29 cellular contexts compared by ENCODE assay signal in the genomic region with DNA sequence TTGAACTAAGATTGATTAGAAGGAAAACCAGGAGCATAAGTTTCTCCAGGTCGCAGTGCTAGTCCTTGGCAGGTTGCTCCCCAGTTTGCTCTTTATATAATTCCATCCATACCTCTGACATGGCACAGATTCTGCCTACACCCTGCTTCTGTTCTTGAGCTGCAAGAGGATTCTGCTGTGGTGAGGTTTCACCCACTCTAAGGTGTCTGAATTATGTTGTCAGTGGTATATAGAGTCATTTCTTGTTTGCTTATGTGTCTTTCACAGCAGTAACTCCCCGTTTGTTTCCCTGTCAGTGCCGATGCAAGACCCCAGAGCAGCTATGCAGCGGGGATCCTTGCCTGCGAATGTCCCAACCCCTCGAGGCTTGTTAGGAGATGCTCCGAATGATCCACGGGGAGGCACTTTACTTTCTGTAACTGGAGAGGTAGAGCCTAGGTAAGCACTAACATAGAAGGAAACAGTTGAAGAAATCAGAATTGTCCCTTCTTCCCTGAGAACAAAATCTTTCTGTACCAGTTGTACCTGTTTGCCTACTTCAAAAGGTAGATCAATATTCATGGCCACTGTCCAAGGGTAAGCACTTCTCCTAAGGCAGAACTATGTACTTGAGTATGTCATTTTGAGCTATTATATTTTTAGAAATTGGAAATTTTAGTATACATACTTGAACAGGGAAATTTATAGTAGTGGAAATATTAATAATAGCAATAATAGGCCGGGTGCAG. TPM values are rescaled to one million over a fixed set of nuclear protein-coding genes. Genes with fewer than 3 reads are reported as not detected.
DNase-seq lines count a peak whose midpoint lies in the region; ATAC-seq and TF ChIP-seq lines count a peak whose summit lies in the region.
"Had no signal": no experiment of that assay in that cellular context is flagged by ENCODE, and none has a peak within 500 bp of the region (broad histone marks: within the 10 kb centered on the region; RNA-seq: fewer than 3 reads in every experiment).

No MANE protein-coding gene starts in this region.

- H3K36me3 Mint-ChIP-seq in activated naive CD4-positive, alpha-beta T cell treated with anti-CD3 and anti-CD28 coated beads, Interleukin-2, amount 50 U/mL, for 24 hours = peaks cover 22% of the 10 kb centered on the region
- H3K36me3 Mint-ChIP-seq in T-helper 2 cell treated with Interferon-gamma antibody and Interleukin-4, amounts not matched to agents 5 μg/mL and 100 μg/mL, for 36 hours (ENCODE audit: low read depth) = peaks cover 65% of the 10 kb centered on the region
- H3K36me3 Mint-ChIP-seq in activated naive CD8-positive, alpha-beta T cell treated with anti-CD3 and anti-CD28 coated beads, Interleukin-2, amount 50 U/mL, for 24 hours (ENCODE audit: low read depth) = peaks cover 50% of the 10 kb centered on the region
- peaks cover 11% of the 10 kb centered on the region for H3K36me3 Mint-ChIP-seq in type B pancreatic cell

- H3K4me1 Mint-ChIP-seq in activated naive CD4-positive, alpha-beta T cell treated with anti-CD3 and anti-CD28 coated beads, Interleukin-2, amount 50 U/mL, for 24 hours = peaks cover 38% of the 10 kb centered on the region
- H3K4me1 Mint-ChIP-seq in T-helper 2 cell treated with Interferon-gamma antibody and Interleukin-4, amounts not matched to agents 5 μg/mL and 100 μg/mL, for 36 hours (ENCODE audit: low read depth) = peaks cover 22% of the 10 kb centered on the region
- peaks cover 35% of the 10 kb centered on the region for H3K4me1 Mint-ChIP-seq in activated naive CD8-positive, alpha-beta T cell treated with anti-CD3 and anti-CD28 coated beads, Interleukin-2, amount 50 U/mL, for 24 hours
- no peaks in the 10 kb centered on the region for H3K4me1 Mint-ChIP-seq in type B pancreatic cell (ENCODE audit: unreplicated experiment)
- H3K4me1 Mint-ChIP-seq: endodermal cell had no signal

- WGBS in right cardiac atrium = 97% methylated on average over 9 of the region's 9 CpGs

- H3K27ac Mint-ChIP-seq in activated naive CD4-positive, alpha-beta T cell treated with anti-CD3 and anti-CD28 coated beads, Interleukin-2, amount 50 U/mL, for 24 hours = peak overlapping the region; percentile 89
- H3K27ac Mint-ChIP-seq in T-helper 2 cell treated with Interferon-gamma antibody and Interleukin-4, amounts not matched to agents 5 μg/mL and 100 μg/mL, for 36 hours = peak overlapping the region; percentile 97
- H3K27ac Mint-ChIP-seq in activated naive CD8-positive, alpha-beta T cell treated with anti-CD3 and anti-CD28 coated beads, Interleukin-2, amount 50 U/mL, for 24 hours = peak overlapping the region; percentile 22
- H3K27ac Mint-ChIP-seq in type B pancreatic cell = peak overlapping the region; percentile 85
- H3K27ac Mint-ChIP-seq: endodermal cell had no signal

- no peak for ATAC-seq in activated naive CD8-positive, alpha-beta T cell treated with anti-CD3 and anti-CD28 coated beads, Interleukin-2, amount 50 U/mL, for 24 hours
- no peak for ATAC-seq in right cardiac atrium
- ATAC-seq in GM21723 (IDR thresholded peaks at IDR 0.05; ENCODE audit: unreplicated experiment) = no peak
- ATAC-seq: gastrocnemius medialis, left lung had no signal

- no peaks in the 10 kb centered on the region for H3K27me3 ChIP-seq in right cardiac atrium (ENCODE audit: control insufficient read depth, insufficient read depth)
- H3K27me3 ChIP-seq: esophagus squamous epithelium, gastrocnemius medialis, thyroid gland had no signal

- H3K27me3 Mint-ChIP-seq in activated naive CD4-positive, alpha-beta T cell treated with anti-CD3 and anti-CD28 coated beads, Interleukin-2, amount 50 U/mL, for 24 hours = no peaks in the 10 kb centered on the region
- no peaks in the 10 kb centered on the region for H3K27me3 Mint-ChIP-seq in T-helper 2 cell treated with Interferon-gamma antibody and Interleukin-4, amounts not matched to agents 5 μg/mL and 100 μg/mL, for 36 hours (ENCODE audit: low read depth)
- no peaks in the 10 kb centered on the region for H3K27me3 Mint-ChIP-seq in activated naive CD8-positive, alpha-beta T cell treated with anti-CD3 and anti-CD28 coated beads, Interleukin-2, amount 50 U/mL, for 24 hours
- H3K27me3 Mint-ChIP-seq in type B pancreatic cell = no peaks in the 10 kb centered on the region
- H3K27me3 Mint-ChIP-seq: IgD-negative memory B cell had no signal

- no peak for TF ChIP-seq CTCF in type B pancreatic cell (conservative IDR thresholded peaks at IDR 0.05)

- H3K4me1 ChIP-seq in right cardiac atrium (ENCODE audit: control insufficient read depth, insufficient read depth, low read length) = no peaks in the 10 kb centered on the region
- H3K4me1 ChIP-seq: esophagus squamous epithelium, gastrocnemius medialis, left lung, thyroid gland had no signal

- no peak for DNase-seq in activated naive CD4-positive, alpha-beta T cell treated with Interleukin-2 at 50 U/mL for 16 hours
- DNase-seq in T-helper 2 cell treated with Interferon-gamma antibody and Interleukin-4, amounts not matched to agents 5 μg/mL and 100 μg/mL, for 36 hours (ENCODE audit: low spot score) = no peak
- no peak for DNase-seq in activated naive CD8-positive, alpha-beta T cell treated with anti-CD3 and anti-CD28 coated beads, Interleukin-2, amount 50 U/mL, for 24 hours
- DNase-seq in type B pancreatic cell (ENCODE audit: extremely low spot score, unreplicated experiment) (no peak), right cardiac atrium (no peak), superior temporal gyrus (ENCODE audit: extremely low spot score) (no peak)
- DNase-seq: amygdala; C1 segment of cervical spinal cord; DMS 273 treated with DMSO at 0.1 percent for 48 hours; endodermal cell; esophagus squamous epithelium; gastrocnemius medialis; hypothalamus; left lung; NCI-H1105 treated with DMSO at 0.1 percent for 48 hours; NCI-H2029 treated with DMSO at 0.1 percent for 48 hours; NCI-H2227 treated with DMSO at 0.1 percent for 48 hours; NCI-H748 treated with DMSO at 0.1 percent for 48 hours; small intestine; stimulated activated CD4-positive, alpha-beta T cell treated with anti-CD3 and anti-CD28 coated beads, Interleukin-1b, Interleukin-23, amount 100 ng/mL, for 48 hours; thyroid gland had no signal

- no peak overlapping the region for H3K4me3 Mint-ChIP-seq in activated naive CD4-positive, alpha-beta T cell treated with anti-CD3 and anti-CD28 coated beads, Interleukin-2, amount 50 U/mL, for 24 hours
- H3K4me3 Mint-ChIP-seq in T-helper 2 cell treated with Interferon-gamma antibody and Interleukin-4, amounts not matched to agents 5 μg/mL and 100 μg/mL, for 36 hours = no peak overlapping the region
- peak overlapping the region; percentile 42 for H3K4me3 Mint-ChIP-seq in activated naive CD8-positive, alpha-beta T cell treated with anti-CD3 and anti-CD28 coated beads, Interleukin-2, amount 50 U/mL, for 24 hours
- H3K4me3 Mint-ChIP-seq in type B pancreatic cell = no peak overlapping the region
- H3K4me3 Mint-ChIP-seq: endodermal cell had no signal

- H3K27ac ChIP-seq in right cardiac atrium (ENCODE audit: low read length) = no peak overlapping the region
- H3K27ac ChIP-seq: coronary artery, gastrocnemius medialis, left lung, SK-N-MC, thyroid gland had no signal

- H3K9me3 ChIP-seq in right cardiac atrium (ENCODE audit: control insufficient read depth, low read length) = no peaks in the 10 kb centered on the region
- H3K9me3 ChIP-seq: esophagus squamous epithelium, gastrocnemius medialis, left lung, thyroid gland had no signal

- H3K9me3 Mint-ChIP-seq in activated naive CD4-positive, alpha-beta T cell treated with anti-CD3 and anti-CD28 coated beads, Interleukin-2, amount 50 U/mL, for 24 hours = no peaks in the 10 kb centered on the region
- H3K9me3 Mint-ChIP-seq in T-helper 2 cell treated with Interferon-gamma antibody and Interleukin-4, amounts not matched to agents 5 μg/mL and 100 μg/mL, for 36 hours = no peaks in the 10 kb centered on the region
- no peaks in the 10 kb centered on the region for H3K9me3 Mint-ChIP-seq in activated naive CD8-positive, alpha-beta T cell treated with anti-CD3 and anti-CD28 coated beads, Interleukin-2, amount 50 U/mL, for 24 hours
- H3K9me3 Mint-ChIP-seq in type B pancreatic cell = no peaks in the 10 kb centered on the region

- no peak overlapping the region for H3K4me3 ChIP-seq in right cardiac atrium (ENCODE audit: low read length)
- H3K4me3 ChIP-seq: coronary artery, esophagus squamous epithelium, gastrocnemius medialis, left lung, SK-N-MC, thyroid gland had no signal

- intact Hi-C loops in right cardiac atrium (cut with DNase I) = no loop called here

RNA-seq across cellular contexts. Expression of gene CSTF2, which starts 11.2 kb away (rescaled TPM):
- 20.5 and 24.7 TPM in 2 replicates for total RNA-seq in type B pancreatic cell (ENCODE audit: low replicate concordance)
- 10 to 100 TPM in 1 of 4 donors, 1 to 10 TPM in 3; 5.8 to 10.9 (median 8.0) TPM for total RNA-seq in right cardiac atrium
- polyA plus RNA-seq in right cardiac atrium = 4.1 TPM

RNA-seq across cellular contexts. Expression of gene NOX1, which starts 42.8 kb away (rescaled TPM):
- total RNA-seq in type B pancreatic cell (ENCODE audit: low replicate concordance) = 0.70 and 1.2 TPM in 2 replicates
- not detected for total RNA-seq in right cardiac atrium
- polyA plus RNA-seq in right cardiac atrium = not detected
- total RNA-seq: activated CD8-positive, alpha-beta memory T cell treated with anti-CD3 and anti-CD28 coated beads for 36 hours; endodermal cell; esophagus squamous epithelium; gastrocnemius medialis; left lung; mesenteric fat pad; renal cortical epithelial cell; thyroid gland had no signal
- polyA plus RNA-seq: IgD-negative memory B cell, small intestine had no signal

Comparison
In these comparisons a context has a peak if more than half of its experiments do, and no peak if none do; other contexts are left out.
1. H3K27ac Mint-ChIP-seq: peak in every context shown above with its lines; median percentile 97 in T-helper 2 cell treated with Interferon-gamma antibody and Interleukin-4, amounts not matched to agents 5 μg/mL and 100 μg/mL, for 36 hours; 89 in activated naive CD4-positive, alpha-beta T cell treated with anti-CD3 and anti-CD28 coated beads, Interleukin-2, amount 50 U/mL, for 24 hours; 85 in type B pancreatic cell; 22 in activated naive CD8-positive, alpha-beta T cell treated with anti-CD3 and anti-CD28 coated beads, Interleukin-2, amount 50 U/mL, for 24 hours.